ENCODE assay signal across 1 cellular context in the genomic region with DNA sequence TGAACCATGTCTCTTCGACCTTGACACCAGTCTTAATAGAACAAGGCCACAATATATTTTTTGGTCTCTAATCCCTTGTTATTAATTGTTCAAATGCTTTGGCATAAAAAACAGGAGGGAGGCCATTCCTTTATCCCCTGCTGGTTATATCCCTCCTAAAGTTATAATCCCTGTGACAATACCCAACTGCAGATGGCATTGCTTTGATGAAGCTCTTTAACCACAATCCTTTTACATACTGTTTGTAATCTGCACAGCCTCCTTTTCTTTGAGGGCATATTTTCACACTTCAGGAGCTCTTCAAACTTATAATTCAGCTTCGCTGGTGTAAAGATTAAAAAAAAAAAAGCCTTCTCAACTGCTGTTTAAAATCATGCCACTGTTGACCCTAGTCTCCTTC.
TF ChIP-seq lines count a peak whose summit lies in the region.

No MANE protein-coding gene starts in this region.

TF ChIP-seq in GM23338, 12 proteins besides CTCF, POLR2A, EP300 and RAD21 (continued from another document):
- TF ChIP-seq REST (IDR thresholded peaks at IDR 0.05; ENCODE audit: unreplicated experiment), result no peak
- TF ChIP-seq ETS1 (IDR thresholded peaks at IDR 0.05), result no peak
- TF ChIP-seq STAT1 (IDR thresholded peaks at IDR 0.05; ENCODE audit: unreplicated experiment), result no peak
- TF ChIP-seq CREB1 (CRISPR knock-in tag; IDR thresholded peaks at IDR 0.05; ENCODE audit: low read depth), result no peak
- no peak for TF ChIP-seq EZH2 (IDR thresholded peaks at IDR 0.05; ENCODE audit: low read depth, unreplicated experiment)
